8 cellular contexts compared by ENCODE assay signal in the genomic region with DNA sequence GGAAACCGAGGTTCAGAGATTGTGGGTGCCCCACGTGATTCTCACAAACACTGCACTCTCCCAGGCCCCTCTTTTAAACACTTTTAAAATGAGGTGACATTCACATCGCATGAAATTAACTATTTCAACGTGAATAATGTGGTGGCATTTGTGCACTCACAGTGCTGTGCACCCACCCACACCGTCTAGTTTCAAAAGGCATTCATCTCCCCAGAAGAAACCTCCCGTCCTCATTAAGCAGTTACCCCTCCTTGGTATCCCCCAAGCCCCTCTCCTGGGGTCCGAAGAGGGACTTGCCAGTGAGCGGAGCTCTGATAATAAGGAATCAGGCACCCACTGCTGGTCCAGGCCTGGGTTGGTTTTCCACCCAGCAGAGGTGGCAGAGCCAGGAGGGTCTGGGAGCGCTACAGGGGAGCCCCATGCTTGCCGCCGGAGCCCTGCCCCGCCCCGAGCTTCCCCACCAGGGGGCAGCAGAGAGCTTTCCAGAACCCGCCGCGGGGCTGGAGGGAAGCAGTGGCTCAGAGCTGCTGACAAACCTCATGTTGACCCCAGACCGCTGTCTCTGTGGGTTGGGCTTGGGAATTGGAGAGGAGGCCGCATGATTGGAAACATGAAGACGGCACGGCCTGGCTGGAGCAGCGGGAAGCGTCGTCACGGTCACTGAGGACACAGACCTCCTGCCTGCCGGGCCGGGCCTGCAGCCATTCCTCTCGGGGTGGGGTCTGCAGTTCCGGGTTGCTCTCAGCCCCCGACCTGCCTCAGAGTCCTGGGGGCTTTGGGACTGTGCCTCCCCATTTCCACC. TPM values are rescaled to one million over a fixed set of nuclear protein-coding genes. Genes with fewer than 3 reads are reported as not detected.
DNase-seq lines count a peak whose midpoint lies in the region; ATAC-seq, FAIRE-seq and TF ChIP-seq lines count a peak whose summit lies in the region.

No MANE protein-coding gene starts in this region.

- H3K4me3 ChIP-seq in Panc1 (ENCODE audit: low read depth in 2 of 2, low read length in 2 of 2) (no peak overlapping the region), foreskin fibroblast (ENCODE audit: low read depth in 1 of 2, low read length in 2 of 2) (no peak overlapping the region), subcutaneous abdominal adipose tissue (ENCODE audit: low read depth in 1 of 5, low read length in 5 of 5) (no peak overlapping the region)

- CTCF ChIA-PET in Panc1 (lab: Charles Lee), result interaction anchor here (0.5 to 1.6 kb wide), 4 partner anchors 25 to 169 kb away, joined by 3 to 7 read pairs (median 4); no protein-coding TSS in a partner anchor

- DNase-seq in C1 segment of cervical spinal cord (lab: John Stamatoyannopoulos, UW) (peak in 13 of 14 donors; percentile 7 to 85 (median 60)), GM19239 (ENCODE audit: insufficient read length, low spot score) (peak; percentile 97), HTR-8/SVneo (ENCODE audit: insufficient read length, low spot score) (peak; percentile 96), Panc1 (ENCODE audit: low read depth, low spot score) (peak; percentile 15), foreskin fibroblast (peak; percentile 84 to 94), occipital lobe (lab: John Stamatoyannopoulos, UW) (peak; percentile 60)
- DNase-seq in activated T-helper 2 cell treated with anti-CD3 and anti-CD28 coated beads, Interferon-gamma antibody, Interleukin-2, Interleukin-4, amounts not matched to agents 10 μg/mL and 5 μg/mL and 100 μg/mL, durations not matched to agents 14 hours and 24 hours and 36 hours (ENCODE audit: low spot score), result peak; percentile 59

- H3K27me3 ChIP-seq in Panc1 (ENCODE audit: control insufficient read depth, insufficient read depth, low read length), result no peaks in the 10 kb centered on the region
- no peaks in the 10 kb centered on the region for H3K27me3 ChIP-seq in subcutaneous abdominal adipose tissue (ENCODE audit: control insufficient read depth in 5 of 5, insufficient read depth in 4 of 5, low read length in 5 of 5)

- no peak overlapping the region for H3K27ac ChIP-seq in Panc1 (ENCODE audit: low read length)
- H3K27ac ChIP-seq in subcutaneous abdominal adipose tissue (ENCODE audit: low read depth, low read length), result peak overlapping the region; percentile 65

- BruUV-seq in Panc1 (replicated peaks; lab: Mats Ljungman, UMichigan), result no TSS peak

- TF ChIP-seq CTCF in Panc1 (IDR thresholded peaks at IDR 0.05), result peak; percentile 93
- TF ChIP-seq CTCF in foreskin fibroblast (IDR thresholded peaks at IDR 0.05; ENCODE audit: low read depth, low read length), result peak; percentile 96

- H3K27me3 Mint-ChIP-seq in activated T-helper 2 cell treated with anti-CD3 and anti-CD28 coated beads, Interferon-gamma antibody, Interleukin-2, Interleukin-4, amounts not matched to agents 10 μg/mL and 5 μg/mL and 100 μg/mL, durations not matched to agents 14 hours and 24 hours and 36 hours (ENCODE audit: low read depth), result no peaks in the 10 kb centered on the region

- H3K4me3 Mint-ChIP-seq in activated T-helper 2 cell treated with anti-CD3 and anti-CD28 coated beads, Interferon-gamma antibody, Interleukin-2, Interleukin-4, amounts not matched to agents 10 μg/mL and 5 μg/mL and 100 μg/mL, durations not matched to agents 14 hours and 24 hours and 36 hours (ENCODE audit: low read depth), result no peak overlapping the region

- in situ Hi-C loops in Panc1 (cut with HindIII; ENCODE audit: low pct_unique_long_range_greater_than_20kb, low sequenced_read_pairs), result no loop called here

- H3K9me3 Mint-ChIP-seq in activated T-helper 2 cell treated with anti-CD3 and anti-CD28 coated beads, Interferon-gamma antibody, Interleukin-2, Interleukin-4, amounts not matched to agents 10 μg/mL and 5 μg/mL and 100 μg/mL, durations not matched to agents 14 hours and 24 hours and 36 hours, result no peaks in the 10 kb centered on the region

- no peaks in the 10 kb centered on the region; the same call in 1 of the 2 replicates for H3K4me1 ChIP-seq in Panc1 (ENCODE audit: control insufficient read depth, insufficient read depth, low read length)
- H3K4me1 ChIP-seq in subcutaneous abdominal adipose tissue (ENCODE audit: control insufficient read depth in 5 of 5, insufficient read depth in 5 of 5, low read length in 5 of 5), result peaks cover 4 to 28% (median 19%) of the 10 kb centered on the region in 5 donors

- H3K9ac ChIP-seq in subcutaneous abdominal adipose tissue (ENCODE audit: low read length in 5 of 5), result peak overlapping the region in 2 of 5 donors; percentile 30 to 66

- FAIRE-seq in GM19239 (lab: Jason Lieb, UNC) (no peak), HTR-8/SVneo (lab: Jason Lieb, UNC) (peak; percentile 65)

- no peaks in the 10 kb centered on the region for H3K4me1 Mint-ChIP-seq in activated T-helper 2 cell treated with anti-CD3 and anti-CD28 coated beads, Interferon-gamma antibody, Interleukin-2, Interleukin-4, amounts not matched to agents 10 μg/mL and 5 μg/mL and 100 μg/mL, durations not matched to agents 14 hours and 24 hours and 36 hours (ENCODE audit: low read depth)

- no peaks in the 10 kb centered on the region for H3K9me3 ChIP-seq in Panc1 (ENCODE audit: control insufficient read depth, insufficient read depth, low read depth, low read length)
- H3K9me3 ChIP-seq in subcutaneous abdominal adipose tissue (ENCODE audit: control insufficient read depth in 5 of 5, low read length in 5 of 5), result peaks cover 0 to 4% (median 0%) of the 10 kb centered on the region in 5 donors

- no peaks in the 10 kb centered on the region for H3K36me3 Mint-ChIP-seq in activated T-helper 2 cell treated with anti-CD3 and anti-CD28 coated beads, Interferon-gamma antibody, Interleukin-2, Interleukin-4, amounts not matched to agents 10 μg/mL and 5 μg/mL and 100 μg/mL, durations not matched to agents 14 hours and 24 hours and 36 hours (ENCODE audit: low read depth)

- POLR2A ChIA-PET in Panc1 (lab: Charles Lee), result no interaction called here

- H3K36me3 ChIP-seq in Panc1 (ENCODE audit: control insufficient read depth, insufficient read depth, low read length), result no peaks in the 10 kb centered on the region
- H3K36me3 ChIP-seq in subcutaneous abdominal adipose tissue (ENCODE audit: control insufficient read depth in 5 of 5, insufficient read depth in 5 of 5, low read length in 5 of 5), result peaks cover 0 to 41% (median 19%) of the 10 kb centered on the region in 5 donors

- ATAC-seq in Panc1, result peak; percentile 92

- H3K27ac Mint-ChIP-seq in activated T-helper 2 cell treated with anti-CD3 and anti-CD28 coated beads, Interferon-gamma antibody, Interleukin-2, Interleukin-4, amounts not matched to agents 10 μg/mL and 5 μg/mL and 100 μg/mL, durations not matched to agents 14 hours and 24 hours and 36 hours, result no peak overlapping the region

- intact Hi-C loops in Panc1 (cut with micrococcal nuclease; ENCODE audit: unreplicated experiment), result loop anchor here (2.0 kb wide), 1 partner anchor 161 kb away; no protein-coding TSS in a partner anchor
- intact Hi-C loops in activated T-helper 2 cell treated with anti-CD3 and anti-CD28 coated beads, Interferon-gamma antibody, Interleukin-2, Interleukin-4, amounts not matched to agents 10 μg/mL and 5 μg/mL and 100 μg/mL, durations not matched to agents 14 hours and 24 hours and 36 hours (cut with micrococcal nuclease), result loop anchor here (1.0 kb wide), 4 partner anchors 65 to 352 kb away; no protein-coding TSS in a partner anchor

RNA-seq across cellular contexts. Expression of a gene that starts 27.5 kb away (rescaled TPM):
- total RNA-seq in Panc1 (2021; ENCODE audit: unreplicated experiment) (0.98 TPM), occipital lobe (1.2 TPM)
- 2.1 TPM for polyA plus RNA-seq in Panc1 (2012; ENCODE audit: insufficient read length)
- total RNA-seq in activated T-helper 2 cell treated with anti-CD3 and anti-CD28 coated beads, Interferon-gamma antibody, Interleukin-2, Interleukin-4, amounts not matched to agents 10 μg/mL and 5 μg/mL and 100 μg/mL, durations not matched to agents 14 hours and 24 hours and 36 hours, result 0.23 TPM in 1 of 2 replicates, not detected in the other

RNA-seq across cellular contexts. Expression of a gene that starts 43.0 kb away (rescaled TPM):
- total RNA-seq in Panc1 (2021; ENCODE audit: unreplicated experiment) (4.5 TPM), occipital lobe (2.5 TPM)
- polyA plus RNA-seq in Panc1 (2012; ENCODE audit: insufficient read length), result 2.2 TPM
- 14.2 and 14.8 TPM in 2 replicates for total RNA-seq in activated T-helper 2 cell treated with anti-CD3 and anti-CD28 coated beads, Interferon-gamma antibody, Interleukin-2, Interleukin-4, amounts not matched to agents 10 μg/mL and 5 μg/mL and 100 μg/mL, durations not matched to agents 14 hours and 24 hours and 36 hours

Comparison
In these comparisons a context has a peak if more than half of its experiments do, and no peak if none do; other contexts are left out.
1. DNase-seq: peak in every context shown above with its lines; median percentile 97 in GM19239; 96 in HTR-8/SVneo; 89 in foreskin fibroblast; 60 in C1 segment of cervical spinal cord; 60 in occipital lobe; 59 in activated T-helper 2 cell treated with anti-CD3 and anti-CD28 coated beads, Interferon-gamma antibody, Interleukin-2, Interleukin-4, amounts not matched to agents 10 μg/mL and 5 μg/mL and 100 μg/mL, durations not matched to agents 14 hours and 24 hours and 36 hours; 15 in Panc1.